14 cellular contexts compared by ENCODE assay signal in genomic region chr16:89576173-89577054, GRCh38. TPM values are rescaled to one million over a fixed set of nuclear protein-coding genes. Genes with fewer than 3 reads are reported as not detected.
A peak's percentile ranks its signal among the peaks of the same experiment; 100 is the strongest.
DNase-seq lines count a peak whose midpoint lies in the region; ATAC-seq, FAIRE-seq and TF ChIP-seq lines count a peak whose summit lies in the region.
"Had no signal": no experiment of that assay in that cellular context is flagged by ENCODE, and none has a peak within 500 bp of the region (broad histone marks: within the 10 kb centered on the region; RNA-seq: fewer than 3 reads in every experiment).

No MANE protein-coding gene starts in this region.

- DNase-seq in AG10803 (ENCODE audit: low read depth) (no peak), cardiac fibroblast (ENCODE audit: low read depth in 2 of 2) (no peak), kidney (peak; percentile 80), NCI-H187 treated with DMSO at 0.1 percent for 48 hours (lab: John Stamatoyannopoulos, UW) (no peak), NCI-H2227 treated with DMSO at 0.1 percent for 48 hours (lab: John Stamatoyannopoulos, UW) (no peak), substantia nigra (lab: John Stamatoyannopoulos, UW) (no peak)
- DNase-seq: activated CD4-positive, alpha-beta T cell treated with anti-CD3 and anti-CD28 coated beads, Interleukin-2, amount 10 ng/mL, durations not matched to agents 7 days and 5 days; NCI-H1436 treated with DMSO at 0.1 percent for 48 hours had no signal

- H3K4me3 ChIP-seq in AG10803 (ENCODE audit: low read length) (peak overlapping the region; percentile 36), HUES6 (ENCODE audit: low read depth, low read length) (peak overlapping the region; percentile 62), cardiac fibroblast (replicated peaks in 1 of 2; ENCODE audit: low read depth in 2 of 2, low read length in 2 of 2) (peak overlapping the region; percentile 31 to 58), kidney (ENCODE audit: low read length in 2 of 2) (no peak overlapping the region)

- H3K27me3 ChIP-seq in HUES6 (ENCODE audit: control insufficient read depth, insufficient read depth, low read length) = peaks cover 45% of the 10 kb centered on the region

- intact Hi-C loops in kidney (cut with DNase I) = loop anchor here (10.0 kb wide), 1 partner anchor 68 kb away; no protein-coding TSS in a partner anchor

- H3K9me3 ChIP-seq in HUES6 (ENCODE audit: control insufficient read depth, insufficient read depth, low read depth, low read length) = no peaks in the 10 kb centered on the region
- H3K9me3 ChIP-seq in kidney (ENCODE audit: control insufficient read depth in 1 of 2, low read length in 2 of 2) = no peaks in the 10 kb centered on the region
- H3K9me3 ChIP-seq: neutrophil had no signal

- no peak overlapping the region for H3K27ac ChIP-seq in HUES6 (ENCODE audit: low read depth, low read length)
- H3K27ac ChIP-seq in kidney (ENCODE audit: low read depth in 2 of 2, low read length in 2 of 2) = no peak overlapping the region
- H3K27ac ChIP-seq in substantia nigra (ENCODE audit: low read depth, low read length, poor library complexity, severe bottlenecking) = no peak overlapping the region
- H3K27ac ChIP-seq: HL-60, neutrophil had no signal

- H3K36me3 ChIP-seq in HUES6 (ENCODE audit: control insufficient read depth, insufficient read depth, low read length) (peaks cover 5% of the 10 kb centered on the region), kidney (ENCODE audit: control insufficient read depth in 1 of 2, insufficient read depth in 2 of 2, low read length in 2 of 2) (no peaks in the 10 kb centered on the region)
- H3K36me3 ChIP-seq: neutrophil had no signal

- FAIRE-seq in kidney (lab: Jason Lieb, UNC) = no peak
- FAIRE-seq: islet of Langerhans had no signal

- no peak overlapping the region for H3K9ac ChIP-seq in HUES6 (ENCODE audit: low read length)
- H3K9ac ChIP-seq in kidney (ENCODE audit: low read length in 2 of 2) = no peak overlapping the region

- TF ChIP-seq CTCF in AG10803 (conservative IDR thresholded peaks at IDR 0.05; ENCODE audit: low read length) = no peak
- no peak for TF ChIP-seq CTCF in cardiac fibroblast (IDR thresholded peaks at IDR 0.05; ENCODE audit: low read depth, low read length)
- TF ChIP-seq CTCF in kidney (IDR thresholded peaks at IDR 0.05; ENCODE audit: borderline replicate concordance, extremely low read depth, insufficient read depth) = no peak

- ATAC-seq in GM21717 (IDR thresholded peaks at IDR 0.05; ENCODE audit: unreplicated experiment) = no peak

- peaks cover 7% of the 10 kb centered on the region for H3K4me1 ChIP-seq in HUES6 (ENCODE audit: control insufficient read depth, insufficient read depth, low read length)
- H3K4me1 ChIP-seq in kidney (ENCODE audit: control insufficient read depth in 1 of 2, insufficient read depth in 1 of 2, low read depth in 1 of 2, low read length in 2 of 2) = peaks cover 8 to 10% of the 10 kb centered on the region in 2 donors

RNA-seq across cellular contexts. Expression of gene CPNE7, which starts 0.9 kb away (rescaled TPM):
- total RNA-seq in kidney = 13.7 TPM
- 1.5 TPM for polyA plus RNA-seq in kidney (ENCODE audit: insufficient read depth, low read depth, low replicate concordance)

RNA-seq across cellular contexts. Expression of gene RPL13, which starts 15.9 kb away (rescaled TPM):
- total RNA-seq in kidney = 1,694 TPM
- polyA plus RNA-seq in kidney (ENCODE audit: insufficient read depth, low read depth, low replicate concordance) = 3,146 TPM

RNA-seq across cellular contexts. Expression of gene DPEP1, which starts 37.0 kb away (rescaled TPM):
- total RNA-seq in kidney = 24.2 TPM
- polyA plus RNA-seq in kidney (ENCODE audit: insufficient read depth, low read depth, low replicate concordance) = 433 TPM
- total RNA-seq: activated CD4-positive, alpha-beta T cell treated with anti-CD3 and anti-CD28 coated beads, Interleukin-2, amount 10 ng/mL, durations not matched to agents 7 days and 5 days; CD4-positive, alpha-beta T cell had no signal

Comparison
In these comparisons a context has a peak if more than half of its experiments do, and no peak if none do; other contexts are left out.
1. H3K4me3 ChIP-seq: peak in AG10803 (single experiment), HUES6 (single experiment) and cardiac fibroblast (2 of 2); none in kidney (0 of 2).